ENCODE assay signal across 21 cellular contexts in genomic region chr21:46146856-46147255, GRCh38. TPM values are rescaled to one million over a fixed set of nuclear protein-coding genes. Genes with fewer than 3 reads are reported as not detected.
DNase-seq lines count a peak whose midpoint lies in the region; ATAC-seq and TF ChIP-seq lines count a peak whose summit lies in the region.
"Had no signal": no experiment of that assay in that cellular context is flagged by ENCODE, and none has a peak within 500 bp of the region (broad histone marks: within the 10 kb centered on the region; RNA-seq: fewer than 3 reads in every experiment).

No MANE protein-coding gene starts in this region.

- H2AK5ac ChIP-seq in neuronal stem cell (ENCODE audit: low read depth, low read length), result no peak overlapping the region

- ATAC-seq in natural killer cell treated with Interleukin-12 subunit alpha and Interleukin-12 subunit beta and Interleukin-15 and Interleukin-18, amount 100 ng/mL, for 72 hours, result no peak
- ATAC-seq in natural killer cell, result no peak
- no peak for ATAC-seq in HG03135 (IDR thresholded peaks at IDR 0.05; ENCODE audit: unreplicated experiment)
- ATAC-seq: activated CD8-positive, alpha-beta T cell treated with anti-CD3 and anti-CD28 coated beads, Interleukin-2, amount 10 ng/mL, durations not matched to agents 7 days and 5 days had no signal

- no peak overlapping the region for H4K8ac ChIP-seq in neuronal stem cell (ENCODE audit: low read depth, low read length)

- H3K9ac ChIP-seq in endodermal cell (ENCODE audit: extremely low read depth, low read length, poor library complexity, severe bottlenecking) (no peak overlapping the region), neuronal stem cell (ENCODE audit: low read depth, low read length, poor library complexity) (no peak overlapping the region), Karpas-422 (ENCODE audit: low read length) (no peak overlapping the region)
- H3K9ac ChIP-seq: GM23248 had no signal

- H4K91ac ChIP-seq in neuronal stem cell (ENCODE audit: low read depth, low read length, poor library complexity), result no peak overlapping the region

- no peaks in the 10 kb centered on the region for H3K79me2 ChIP-seq in Karpas-422 (ENCODE audit: low read length)

- H2BK120ac ChIP-seq in neuronal stem cell (ENCODE audit: low read depth, low read length), result no peak overlapping the region

- H3K36me3 ChIP-seq in endodermal cell (ENCODE audit: control insufficient read depth, insufficient read depth, low read length) (no peaks in the 10 kb centered on the region), neuronal stem cell (replicated peaks in 1 of 2; ENCODE audit: control insufficient read depth in 2 of 2, insufficient read depth in 2 of 2, low read length in 2 of 2) (no peaks in the 10 kb centered on the region), Karpas-422 (ENCODE audit: insufficient read depth, low read length) (no peaks in the 10 kb centered on the region)

- H3K4me1 ChIP-seq in endodermal cell (ENCODE audit: control insufficient read depth, insufficient read depth, low read length), result no peaks in the 10 kb centered on the region
- H3K4me1 ChIP-seq in neuronal stem cell (ENCODE audit: control insufficient read depth in 2 of 2, insufficient read depth in 1 of 2, low read depth in 1 of 2, low read length in 2 of 2), result peaks cover 4 to 9% of the 10 kb centered on the region in 2 donors
- peaks cover 10% of the 10 kb centered on the region for H3K4me1 ChIP-seq in Karpas-422 (ENCODE audit: low read length)

- H3K9me2 ChIP-seq in Karpas-422 (replicated peaks; ENCODE audit: insufficient read depth, low read length), result no peaks in the 10 kb centered on the region

- intact Hi-C loops in natural killer cell (cut with micrococcal nuclease), result no loop called here

- H3K18ac ChIP-seq in neuronal stem cell (ENCODE audit: low read length), result no peak overlapping the region

- H3K14ac ChIP-seq in neuronal stem cell (ENCODE audit: low read length), result no peak overlapping the region

- peak overlapping the region; percentile 24 for H2AFZ ChIP-seq in neuronal stem cell (ENCODE audit: low read length)
- H2AFZ ChIP-seq in Karpas-422 (ENCODE audit: low read length), result no peak overlapping the region
- H2AFZ ChIP-seq: GM23248 had no signal

- DNase-seq in natural killer cell treated with Interleukin-12 subunit alpha and Interleukin-12 subunit beta and Interleukin-15 and Interleukin-18, amount 100 ng/mL, for 72 hours (ENCODE audit: low spot score), result peak; percentile 23
- no peak for DNase-seq in natural killer cell
- peak; percentile 55 for DNase-seq in endodermal cell
- no peak for DNase-seq in neuronal stem cell (ENCODE audit: low spot score)
- DNase-seq in Karpas-422, result no peak
- no peak for DNase-seq in osteocyte (ENCODE audit: extremely low spot score, unreplicated experiment)
- DNase-seq in T1000 (lab: John Stamatoyannopoulos, UW), result no peak
- DNase-seq: activated B cell treated with CpG ODN at 0.5 μM for 24 hours; anterior cingulate cortex; DMS 273 treated with DMSO at 0.1 percent for 48 hours; effector CD4-positive, alpha-beta T cell; kidney glomerular epithelial cell; NCI-H1092; retina had no signal

- H2BK12ac ChIP-seq in neuronal stem cell (ENCODE audit: low read length), result no peak overlapping the region

- H3K9me3 Mint-ChIP-seq in natural killer cell treated with Interleukin-12 subunit alpha and Interleukin-12 subunit beta and Interleukin-15 and Interleukin-18, amount 100 ng/mL, for 72 hours, result no peaks in the 10 kb centered on the region
- H3K9me3 Mint-ChIP-seq in natural killer cell (no peaks in the 10 kb centered on the region), endodermal cell (peaks cover 9% of the 10 kb centered on the region), osteocyte (ENCODE audit: unreplicated experiment) (no peaks in the 10 kb centered on the region)
- H3K9me3 Mint-ChIP-seq: activated B cell treated with CpG ODN at 0.5 μM for 24 hours; activated T-cell treated with anti-CD3 and anti-CD28 coated beads, Interleukin-2, amount 50 U/mL, for 24 hours had no signal

- H3K4me3 Mint-ChIP-seq in natural killer cell treated with Interleukin-12 subunit alpha and Interleukin-12 subunit beta and Interleukin-15 and Interleukin-18, amount 100 ng/mL, for 72 hours, result peak overlapping the region; percentile 37
- no peak overlapping the region for H3K4me3 Mint-ChIP-seq in natural killer cell
- H3K4me3 Mint-ChIP-seq in endodermal cell, result no peak overlapping the region
- H3K4me3 Mint-ChIP-seq in osteocyte (ENCODE audit: unreplicated experiment), result no peak overlapping the region
- H3K4me3 Mint-ChIP-seq: activated B cell treated with CpG ODN at 0.5 μM for 24 hours; activated CD8-positive, alpha-beta T cell treated with anti-CD3 and anti-CD28 coated beads, Interleukin-2, amount 10 ng/mL, durations not matched to agents 7 days and 5 days; activated T-cell treated with anti-CD3 and anti-CD28 coated beads, Interleukin-2, amount 50 U/mL, for 24 hours had no signal

- H3K4me2 ChIP-seq in neuronal stem cell (ENCODE audit: insufficient read depth, low read length, poor library complexity, severe bottlenecking) (no peak overlapping the region), Karpas-422 (ENCODE audit: low read depth, low read length, poor library complexity, severe bottlenecking) (no peak overlapping the region)

- TF ChIP-seq CTCF in natural killer cell (IDR thresholded peaks at IDR 0.05), result no peak
- no peak for TF ChIP-seq CTCF in endodermal cell (conservative IDR thresholded peaks at IDR 0.05)
- no peak for TF ChIP-seq CTCF in osteocyte (IDR thresholded peaks at IDR 0.05)

- no peak overlapping the region for H3K27ac Mint-ChIP-seq in natural killer cell treated with Interleukin-12 subunit alpha and Interleukin-12 subunit beta and Interleukin-15 and Interleukin-18, amount 100 ng/mL, for 72 hours
- H3K27ac Mint-ChIP-seq in natural killer cell (peak overlapping the region in 1 of 2 donors; percentile 76), endodermal cell (peak overlapping the region; percentile 58), osteocyte (ENCODE audit: unreplicated experiment) (no peak overlapping the region)
- H3K27ac Mint-ChIP-seq: activated B cell treated with CpG ODN at 0.5 μM for 24 hours; activated CD8-positive, alpha-beta T cell treated with anti-CD3 and anti-CD28 coated beads, Interleukin-2, amount 10 ng/mL, durations not matched to agents 7 days and 5 days; activated T-cell treated with anti-CD3 and anti-CD28 coated beads, Interleukin-2, amount 50 U/mL, for 24 hours had no signal

- peak overlapping the region; percentile 5 for H2BK15ac ChIP-seq in neuronal stem cell (ENCODE audit: low read length)

- peaks cover 7 to 11% of the 10 kb centered on the region in 2 donors for H3K4me1 Mint-ChIP-seq in natural killer cell treated with Interleukin-12 subunit alpha and Interleukin-12 subunit beta and Interleukin-15 and Interleukin-18, amount 100 ng/mL, for 72 hours (ENCODE audit: low read depth in 2 of 2)
- H3K4me1 Mint-ChIP-seq in natural killer cell (peaks cover 8 to 12% of the 10 kb centered on the region in 2 donors), endodermal cell (peaks cover 3% of the 10 kb centered on the region), osteocyte (ENCODE audit: unreplicated experiment) (peaks cover 11% of the 10 kb centered on the region)

- H2BK5ac ChIP-seq in neuronal stem cell (ENCODE audit: low read length), result no peak overlapping the region

- H4K20me1 ChIP-seq in Karpas-422 (ENCODE audit: insufficient read depth, low read depth, low read length), result no peaks in the 10 kb centered on the region

- H3K79me1 ChIP-seq in neuronal stem cell (ENCODE audit: low read depth, low read length), result peaks cover 2% of the 10 kb centered on the region

- H3K27ac ChIP-seq in endodermal cell (ENCODE audit: low read depth, low read length) (peak overlapping the region; percentile 2), neuronal stem cell (replicated peaks; ENCODE audit: low read length) (no peak overlapping the region), Karpas-422 (ENCODE audit: low read length) (no peak overlapping the region)
- H3K27ac ChIP-seq: GM23248 had no signal

- H3K9me3 ChIP-seq in endodermal cell (ENCODE audit: control insufficient read depth, low read length) (no peaks in the 10 kb centered on the region), neuronal stem cell (replicated peaks in 1 of 2; ENCODE audit: control insufficient read depth in 2 of 2, insufficient read depth in 1 of 2, low read depth in 1 of 2, low read length in 2 of 2) (peaks cover 2 to 8% of the 10 kb centered on the region in 2 donors), Karpas-422 (ENCODE audit: low read length) (no peaks in the 10 kb centered on the region)

- WGBS in endodermal cell (ENCODE audit: insufficient coverage in 1 of 2, insufficient read length in 1 of 2), 2 experiments, result 69 to 82% methylated on average over 11 to 14 of the region's 14 CpGs
- no CpG with 5 or more reads among the region's 14 CpGs for WGBS in neuronal stem cell (ENCODE audit: extremely low coverage in 2 of 2, insufficient read length in 2 of 2, insufficient replicate concordance in 1 of 2), 2 donors

- no peak overlapping the region for H3K23ac ChIP-seq in neuronal stem cell (ENCODE audit: low read depth, low read length, poor library complexity)

- H3K36me3 Mint-ChIP-seq in natural killer cell treated with Interleukin-12 subunit alpha and Interleukin-12 subunit beta and Interleukin-15 and Interleukin-18, amount 100 ng/mL, for 72 hours, result no peaks in the 10 kb centered on the region
- H3K36me3 Mint-ChIP-seq in natural killer cell (no peaks in the 10 kb centered on the region), endodermal cell (ENCODE audit: low read depth) (no peaks in the 10 kb centered on the region), osteocyte (ENCODE audit: unreplicated experiment) (no peaks in the 10 kb centered on the region)

- no peak overlapping the region for H3K4me3 ChIP-seq in endodermal cell (ENCODE audit: low read length)
- no peak overlapping the region for H3K4me3 ChIP-seq in neuronal stem cell (ENCODE audit: low read length in 2 of 2)
- H3K4me3 ChIP-seq in Karpas-422 (ENCODE audit: low read length), result no peak overlapping the region
- H3K4me3 ChIP-seq: GM23248 had no signal

- H3K4ac ChIP-seq in neuronal stem cell (ENCODE audit: low read length), result no peak overlapping the region

- H3K27me3 ChIP-seq in endodermal cell (ENCODE audit: control insufficient read depth, insufficient read depth, low read length, poor library complexity, severe bottlenecking), result no peaks in the 10 kb centered on the region
- peaks cover 0 to 8% (median 0%) of the 10 kb centered on the region in 3 experiments for H3K27me3 ChIP-seq in neuronal stem cell (ENCODE audit: control insufficient read depth in 3 of 3, insufficient read depth in 3 of 3, low read depth in 1 of 3, low read length in 3 of 3)
- H3K27me3 ChIP-seq in Karpas-422 (ENCODE audit: low read length), result no peaks in the 10 kb centered on the region

- no peaks in the 10 kb centered on the region for H3K27me3 Mint-ChIP-seq in natural killer cell treated with Interleukin-12 subunit alpha and Interleukin-12 subunit beta and Interleukin-15 and Interleukin-18, amount 100 ng/mL, for 72 hours
- H3K27me3 Mint-ChIP-seq in natural killer cell (ENCODE audit: low read depth in 2 of 2) (no peaks in the 10 kb centered on the region), endodermal cell (ENCODE audit: insufficient read depth) (peaks cover 3% of the 10 kb centered on the region), osteocyte (ENCODE audit: unreplicated experiment) (no peaks in the 10 kb centered on the region)
- H3K27me3 Mint-ChIP-seq: activated B cell treated with CpG ODN at 0.5 μM for 24 hours; activated T-cell treated with anti-CD3 and anti-CD28 coated beads, Interleukin-2, amount 50 U/mL, for 24 hours had no signal

RNA-seq across cellular contexts. Expression of gene FTCD, which starts 8.5 kb away (rescaled TPM):
- not detected for total RNA-seq in natural killer cell treated with Interleukin-12 subunit alpha and Interleukin-12 subunit beta and Interleukin-15 and Interleukin-18, amount 100 ng/mL, for 72 hours
- total RNA-seq in natural killer cell (under 1 TPM in 1 of 3 donors, not detected in 2; 0.34 TPM), endodermal cell (1 to 10 TPM; 3.5 to 4.6 TPM), osteocyte (2.3 and 2.5 TPM in 2 replicates)
- polyA plus RNA-seq in endodermal cell (2013, experiment 1 of 2), result 3.0 TPM
- 1.0 TPM for polyA plus RNA-seq in endodermal cell (2013, experiment 2 of 2)
- polyA plus RNA-seq in neuronal stem cell (2013, experiment 1 of 2), result 2.1 TPM
- polyA plus RNA-seq in neuronal stem cell (2013, experiment 2 of 2), result 2.0 TPM
- total RNA-seq in Karpas-422 (2014; rRNA removed; shearing (Covaris generic); ENCODE audit: low replicate concordance), result 0.14 TPM in 1 of 2 replicates, not detected in the other
- total RNA-seq: GM23248, LHCN-M2, SK-MEL-5 had no signal
- polyA plus RNA-seq: GM23248 had no signal

RNA-seq across cellular contexts. Expression of gene SPATC1L, which starts 37.4 kb away (rescaled TPM):
- total RNA-seq in natural killer cell treated with Interleukin-12 subunit alpha and Interleukin-12 subunit beta and Interleukin-15 and Interleukin-18, amount 100 ng/mL, for 72 hours, result 1 to 10 TPM in 1 of 2 donors, not detected in 1; 5.0 TPM
- total RNA-seq in natural killer cell, result 1 to 10 TPM in 2 of 3 donors, under 1 TPM in 1; 0.18 to 4.0 (median 2.7) TPM
- total RNA-seq in endodermal cell, result 10 to 100 TPM; 29.5 to 31.9 TPM
- polyA plus RNA-seq in endodermal cell (2013, experiment 1 of 2), result 32.1 TPM
- 33.4 TPM for polyA plus RNA-seq in endodermal cell (2013, experiment 2 of 2)
- 38.2 TPM for polyA plus RNA-seq in neuronal stem cell (2013, experiment 1 of 2)
- 37.5 TPM for polyA plus RNA-seq in neuronal stem cell (2013, experiment 2 of 2)
- 16.7 and 21.5 TPM in 2 replicates for total RNA-seq in Karpas-422 (2014; rRNA removed; shearing (Covaris generic); ENCODE audit: low replicate concordance)
- total RNA-seq in osteocyte, result 17.5 and 18.9 TPM in 2 replicates

RNA-seq across cellular contexts. Expression of gene COL6A2, which starts 48.9 kb away (rescaled TPM):
- 1 to 10 TPM in 1 of 2 donors, under 1 TPM in 1; 0.88 to 4.2 TPM for total RNA-seq in natural killer cell treated with Interleukin-12 subunit alpha and Interleukin-12 subunit beta and Interleukin-15 and Interleukin-18, amount 100 ng/mL, for 72 hours
- total RNA-seq in natural killer cell (100 to 1,000 TPM in 1 of 3 donors, 10 to 100 TPM in 2; 93.9 to 110 (median 97.2) TPM), endodermal cell (100 to 1,000 TPM; 259 to 377 TPM), osteocyte (1,821 and 1,951 TPM in 2 replicates)
- polyA plus RNA-seq in endodermal cell (2013, experiment 1 of 2), result 117 TPM
- polyA plus RNA-seq in endodermal cell (2013, experiment 2 of 2), result 114 TPM
- polyA plus RNA-seq in neuronal stem cell (2013, experiment 1 of 2), result 19.3 TPM
- 19.1 TPM for polyA plus RNA-seq in neuronal stem cell (2013, experiment 2 of 2)
- total RNA-seq in Karpas-422 (2014; rRNA removed; shearing (Covaris generic); ENCODE audit: low replicate concordance), result not detected in 2 replicates
- total RNA-seq: HT-29 had no signal

Comparison
In these comparisons a context has a peak if more than half of its experiments do, and no peak if none do; other contexts are left out.
1. DNase-seq: peak in natural killer cell treated with Interleukin-12 subunit alpha and Interleukin-12 subunit beta and Interleukin-15 and Interleukin-18, amount 100 ng/mL, for 72 hours (single experiment) and endodermal cell (single experiment); none in natural killer cell (single experiment), neuronal stem cell (single experiment), Karpas-422 (single experiment), osteocyte (single experiment) and T1000 (single experiment).
2. RNA of gene COL6A2, which starts 48.9 kb away (total RNA-seq): 1,821 to 1,951 TPM in osteocyte, 259 to 377 TPM in endodermal cell and 93.9 to 110 TPM in natural killer cell; 0.88 to 4.2 TPM in natural killer cell treated with Interleukin-12 subunit alpha and Interleukin-12 subunit beta and Interleukin-15 and Interleukin-18, amount 100 ng/mL, for 72 hours and not detected in Karpas-422; every median in the first group is over 10 times any median in the second.